In genomic region chr2:164560181-164560792, GRCh38 we compare ENCODE assay signal across 8 cellular contexts.
A peak's percentile ranks its signal among the peaks of the same experiment; 100 is the strongest.
DNase-seq lines count a peak whose midpoint lies in the region; ATAC-seq and TF ChIP-seq lines count a peak whose summit lies in the region.

No MANE protein-coding gene starts in this region.

- no peak overlapping the region for H3K27ac Mint-ChIP-seq in type B pancreatic cell
- H3K27ac Mint-ChIP-seq in CD4-positive, alpha-beta memory T cell, result no peak overlapping the region
- no peak overlapping the region for H3K27ac Mint-ChIP-seq in T-helper 2 cell treated with Interferon-gamma antibody and Interleukin-4, amounts not matched to agents 5 μg/mL and 100 μg/mL, for 36 hours

- CTCF ChIA-PET in CD4-positive, alpha-beta memory T cell (lab: Charles Lee; ENCODE audit: partially characterized antibody), result interaction anchor here (0.8 kb wide), 1 partner anchor 11 kb away, joined by 3 read pairs; no protein-coding TSS in a partner anchor

- peak; percentile 60 for ATAC-seq in HG02970 (IDR thresholded peaks at IDR 0.05; ENCODE audit: low FRiP score, unreplicated experiment)
- no peak for ATAC-seq in GM21367 (IDR thresholded peaks at IDR 0.05; ENCODE audit: unreplicated experiment)

- TF ChIP-seq CTCF in type B pancreatic cell (conservative IDR thresholded peaks at IDR 0.05), result peak; percentile 93

- peaks cover 18% of the 10 kb centered on the region for H3K4me1 Mint-ChIP-seq in type B pancreatic cell (ENCODE audit: unreplicated experiment)
- no peaks in the 10 kb centered on the region for H3K4me1 Mint-ChIP-seq in CD4-positive, alpha-beta memory T cell
- no peaks in the 10 kb centered on the region for H3K4me1 Mint-ChIP-seq in T-helper 2 cell treated with Interferon-gamma antibody and Interleukin-4, amounts not matched to agents 5 μg/mL and 100 μg/mL, for 36 hours (ENCODE audit: low read depth)

- H3K27ac ChIP-seq in CD4-positive, alpha-beta memory T cell (ENCODE audit: low read depth, low read length), result no peak overlapping the region

- H3K36me3 Mint-ChIP-seq in type B pancreatic cell, result no peaks in the 10 kb centered on the region
- no peaks in the 10 kb centered on the region for H3K36me3 Mint-ChIP-seq in CD4-positive, alpha-beta memory T cell
- H3K36me3 Mint-ChIP-seq in T-helper 2 cell treated with Interferon-gamma antibody and Interleukin-4, amounts not matched to agents 5 μg/mL and 100 μg/mL, for 36 hours (ENCODE audit: low read depth), result no peaks in the 10 kb centered on the region

- H3K27me3 Mint-ChIP-seq in type B pancreatic cell, result no peaks in the 10 kb centered on the region
- H3K27me3 Mint-ChIP-seq in CD4-positive, alpha-beta memory T cell, result no peaks in the 10 kb centered on the region
- H3K27me3 Mint-ChIP-seq in T-helper 2 cell treated with Interferon-gamma antibody and Interleukin-4, amounts not matched to agents 5 μg/mL and 100 μg/mL, for 36 hours (ENCODE audit: low read depth), result no peaks in the 10 kb centered on the region

- POLR2A ChIA-PET in CD4-positive, alpha-beta memory T cell (lab: Charles Lee; ENCODE audit: partially characterized antibody), result no interaction called here

- intact Hi-C loops in CD4-positive, alpha-beta memory T cell (cut with micrococcal nuclease), result no loop called here

- H3K27me3 ChIP-seq in CD4-positive, alpha-beta memory T cell (ENCODE audit: insufficient read depth, low read length), result no peaks in the 10 kb centered on the region

- H3K9me3 ChIP-seq in CD4-positive, alpha-beta memory T cell (ENCODE audit: control insufficient read depth in 1 of 2, low read length in 2 of 2), result no peaks in the 10 kb centered on the region

- DNase-seq in GM04504 (ENCODE audit: low read depth) (peak; percentile 8), SK-N-DZ (ENCODE audit: low spot score) (peak; percentile 22), glomerular endothelial cell (ENCODE audit: extremely low read depth, low read depth, low spot score) (peak; percentile 23), type B pancreatic cell (ENCODE audit: extremely low spot score, unreplicated experiment) (no peak)
- no peak for DNase-seq in CD4-positive, alpha-beta memory T cell
- DNase-seq in T-helper 2 cell treated with Interferon-gamma antibody and Interleukin-4, amounts not matched to agents 5 μg/mL and 100 μg/mL, for 36 hours (ENCODE audit: low spot score), result no peak

- no peaks in the 10 kb centered on the region for H3K36me3 ChIP-seq in CD4-positive, alpha-beta memory T cell (ENCODE audit: insufficient read depth, low read length)

- no peak overlapping the region for H3K4me3 ChIP-seq in CD4-positive, alpha-beta memory T cell (ENCODE audit: low read length in 2 of 2)

- no peak overlapping the region for H3K4me3 Mint-ChIP-seq in type B pancreatic cell
- no peak overlapping the region for H3K4me3 Mint-ChIP-seq in CD4-positive, alpha-beta memory T cell
- H3K4me3 Mint-ChIP-seq in T-helper 2 cell treated with Interferon-gamma antibody and Interleukin-4, amounts not matched to agents 5 μg/mL and 100 μg/mL, for 36 hours, result no peak overlapping the region

- H3K9me3 Mint-ChIP-seq in type B pancreatic cell, result no peaks in the 10 kb centered on the region
- H3K9me3 Mint-ChIP-seq in CD4-positive, alpha-beta memory T cell, result peaks cover 0 to 3% (median 0%) of the 10 kb centered on the region in 8 donors
- H3K9me3 Mint-ChIP-seq in T-helper 2 cell treated with Interferon-gamma antibody and Interleukin-4, amounts not matched to agents 5 μg/mL and 100 μg/mL, for 36 hours, result no peaks in the 10 kb centered on the region

- no peaks in the 10 kb centered on the region for H3K4me1 ChIP-seq in CD4-positive, alpha-beta memory T cell (ENCODE audit: insufficient read depth, low read length)

Comparison
In these comparisons a context has a peak if more than half of its experiments do, and no peak if none do; other contexts are left out.
1. DNase-seq: peak in GM04504 (single experiment), SK-N-DZ (single experiment) and glomerular endothelial cell (single experiment); none in type B pancreatic cell (single experiment), CD4-positive, alpha-beta memory T cell (0 of 5) and T-helper 2 cell treated with Interferon-gamma antibody and Interleukin-4, amounts not matched to agents 5 μg/mL and 100 μg/mL, for 36 hours (single experiment).